ENCODE assay signal across 1 cellular context in the genomic region with DNA sequence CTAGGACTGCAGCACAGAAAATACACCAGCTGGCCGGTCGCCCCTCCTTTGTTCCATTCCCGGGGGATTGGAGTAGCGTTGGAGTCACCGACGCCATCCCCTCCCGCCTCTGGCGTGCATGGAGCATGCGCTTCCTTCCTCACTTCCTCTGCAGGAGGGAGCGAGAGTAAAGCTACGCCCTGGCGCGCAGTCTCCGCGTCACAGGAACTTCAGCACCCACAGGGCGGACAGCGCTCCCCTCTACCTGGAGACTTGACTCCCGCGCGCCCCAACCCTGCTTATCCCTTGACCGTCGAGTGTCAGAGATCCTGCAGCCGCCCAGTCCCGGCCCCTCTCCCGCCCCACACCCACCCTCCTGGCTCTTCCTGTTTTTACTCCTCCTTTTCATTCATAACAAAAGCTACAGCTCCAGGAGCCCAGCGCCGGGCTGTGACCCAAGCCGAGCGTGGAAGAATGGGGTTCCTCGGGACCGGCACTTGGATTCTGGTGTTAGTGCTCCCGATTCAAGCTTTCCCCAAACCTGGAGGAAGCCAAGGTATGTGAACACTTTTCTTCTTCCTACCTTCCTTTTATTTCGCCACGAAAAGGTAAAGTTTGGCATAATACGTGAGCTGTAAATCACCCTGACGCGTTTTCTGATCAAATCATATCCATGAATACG.
A peak's percentile ranks its signal among the peaks of the same experiment; 100 is the strongest.
TF ChIP-seq lines count a peak whose summit lies in the region.

Gene SCG3 (plus strand): TSS at position 201 of the 661 bp plus-strand sequence. CDS start 253 bp downstream, at position 454.

TF ChIP-seq in HepG2, 621 proteins besides CTCF, POLR2A, EP300 and RAD21 (continued from another document):
- TF ChIP-seq, protein P1, sequence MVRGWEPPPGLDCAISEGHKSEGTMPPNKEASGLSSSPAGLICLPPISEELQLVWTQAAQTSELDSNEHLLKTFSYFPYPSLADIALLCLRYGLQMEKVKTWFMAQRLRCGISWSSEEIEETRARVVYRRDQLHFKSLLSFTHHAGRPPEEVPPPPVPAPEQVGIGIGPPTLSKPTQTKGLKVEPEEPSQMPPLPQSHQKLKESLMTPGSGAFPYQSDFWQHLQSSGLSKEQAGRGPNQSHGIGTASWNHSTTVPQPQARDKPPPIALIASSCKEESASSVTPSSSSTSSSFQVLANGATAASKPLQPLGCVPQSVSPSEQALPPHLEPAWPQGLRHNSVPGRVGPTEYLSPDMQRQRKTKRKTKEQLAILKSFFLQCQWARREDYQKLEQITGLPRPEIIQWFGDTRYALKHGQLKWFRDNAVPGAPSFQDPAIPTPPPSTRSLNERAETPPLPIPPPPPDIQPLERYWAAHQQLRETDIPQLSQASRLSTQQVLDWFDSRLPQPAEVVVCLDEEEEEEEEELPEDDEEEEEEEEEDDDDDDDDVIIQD (CRISPR knock-in tag; IDR thresholded peaks at IDR 0.05; ENCODE audit: low read depth): no peak
- TF ChIP-seq STAT5B (CRISPR knock-in tag; IDR thresholded peaks at IDR 0.05) (0 out of 2 replicates have a peak, but pooled peaks have one; percentile 65), SATB2 (CRISPR knock-in tag; IDR thresholded peaks at IDR 0.05) (peak; percentile 91; the same call in 1 of the 2 replicates), KMT2A (CRISPR knock-in tag; IDR thresholded peaks at IDR 0.05) (0 out of 2 replicates have a peak, but pooled peaks have one; percentile 35), HOXA5 (CRISPR knock-in tag; IDR thresholded peaks at IDR 0.05) (peak; percentile 89), ZNF335 (CRISPR knock-in tag; IDR thresholded peaks at IDR 0.05) (0 out of 2 replicates have a peak, but pooled peaks have one; percentile 49), RFX3 (CRISPR knock-in tag; IDR thresholded peaks at IDR 0.05) (0 out of 2 replicates have a peak, but pooled peaks have one; percentile 17), ZFP90 (CRISPR knock-in tag; IDR thresholded peaks at IDR 0.05; ENCODE audit: borderline replicate concordance) (0 out of 2 replicates have a peak, but pooled peaks have one; percentile 48), HCFC1 (IDR thresholded peaks at IDR 0.05; ENCODE audit: low read depth, low read length) (no peak), KLF12 (CRISPR knock-in tag; IDR thresholded peaks at IDR 0.05; ENCODE audit: borderline replicate concordance) (peak; percentile 57; the same call in 1 of the 2 replicates), E2F5 (CRISPR knock-in tag; conservative IDR thresholded peaks at IDR 0.05) (0 out of 2 replicates have a peak, but pooled peaks have one; percentile 31), SP2 (CRISPR knock-in tag; IDR thresholded peaks at IDR 0.05) (no peak), HNRNPLL (IDR thresholded peaks at IDR 0.05; ENCODE audit: low read depth, low read length, poor library complexity, severe bottlenecking) (peak; percentile 25), SMYD3 (CRISPR knock-in tag; IDR thresholded peaks at IDR 0.05) (no peak), PBX3 (CRISPR knock-in tag; IDR thresholded peaks at IDR 0.05; ENCODE audit: borderline replicate concordance) (0 out of 2 replicates have a peak, but pooled peaks have one; percentile 67)
